Comparison of ENCODE assay signal across 8 cellular contexts in genomic region chr19:42420055-42420544, GRCh38. TPM values are rescaled to one million over a fixed set of nuclear protein-coding genes. Genes with fewer than 3 reads are reported as not detected.
DNase-seq lines count a peak whose midpoint lies in the region; ATAC-seq, FAIRE-seq and TF ChIP-seq lines count a peak whose summit lies in the region.

No MANE protein-coding gene starts in this region.

- intact Hi-C loops in K562 (cut with micrococcal nuclease) (loop anchor here (1.0 kb wide), 1 partner anchor 13 kb away; no protein-coding TSS in a partner anchor), HepG2 (cut with micrococcal nuclease; ENCODE audit: unreplicated experiment) (loop anchor here (1.0 kb wide), 1 partner anchor 13 kb away; no protein-coding TSS in a partner anchor)

- H3K27me3 ChIP-seq in KMS-11 (ENCODE audit: insufficient read depth, low read depth): no peaks in the 10 kb centered on the region
- H3K27me3 ChIP-seq in K562 (ENCODE audit: control insufficient read depth in 2 of 2, insufficient read depth in 2 of 2, low read length in 2 of 2): peaks cover 0 to 4% of the 10 kb centered on the region in 2 experiments; a peak in 1 of 5 replicates
- H3K27me3 ChIP-seq in HepG2 (ENCODE audit: control insufficient read depth in 1 of 2, insufficient read depth in 2 of 2, low read length in 2 of 2): peaks cover 4 to 31% of the 10 kb centered on the region in 2 experiments

- peak; percentile 84 for DNase-seq in GM10266 (ENCODE audit: extremely low spot score)
- DNase-seq in UCSD-AML1 (lab: John Stamatoyannopoulos, UW; ENCODE audit: unreplicated experiment): peak; percentile 66
- DNase-seq in K562 (ENCODE audit: extremely low read depth in 1 of 4, low spot score in 3 of 4): peak; percentile 82 to 90 (median 89)
- peak; percentile 80 for DNase-seq in HepG2 (ENCODE audit: low spot score)
- DNase-seq in stimulated activated CD8-positive, alpha-beta memory T cell treated with anti-CD3 and anti-CD28 coated beads, Interleukin-4, amount 100 ng/mL, for 48 hours: peak; percentile 86
- DNase-seq in OCI-M2 (lab: John Stamatoyannopoulos, UW; ENCODE audit: unreplicated experiment): no peak
- DNase-seq in NCI-H1092 (lab: John Stamatoyannopoulos, UW): no peak

- H4K20me1 ChIP-seq in KMS-11 (ENCODE audit: insufficient read depth): no peaks in the 10 kb centered on the region
- no peaks in the 10 kb centered on the region for H4K20me1 ChIP-seq in K562 (replicated peaks; ENCODE audit: control insufficient read depth, insufficient read depth, low read length)
- H4K20me1 ChIP-seq in HepG2 (ENCODE audit: insufficient read depth, low read length): no peaks in the 10 kb centered on the region

- H3K9me3 ChIP-seq in K562 (replicated peaks; ENCODE audit: control insufficient read depth, insufficient read depth, low read depth, low read length) (no peaks in the 10 kb centered on the region), HepG2 (ENCODE audit: low read length) (no peaks in the 10 kb centered on the region)

- no TSS peak for BruUV-seq in K562 (replicated peaks; lab: Mats Ljungman, UMichigan)
- BruUV-seq in HepG2 (replicated peaks; lab: Mats Ljungman, UMichigan): no TSS peak

- 11% methylated on average over 10 of the region's 10 CpGs for WGBS in K562 (ENCODE audit: insufficient coverage, low coverage, missing lambda C conversion rate)
- WGBS in HepG2 (ENCODE audit: low lambda C conversion rate): 8% methylated on average over 5 of the region's 10 CpGs

- in situ Hi-C loops in K562 (cut with MboI) (no loop called here), HepG2 (cut with HindIII; ENCODE audit: extremely low pct_ligation_motif_present, low pct_unique_long_range_greater_than_20kb) (no loop called here)

- no peak overlapping the region for H3K4me2 ChIP-seq in KMS-11
- H3K4me2 ChIP-seq in K562 (ENCODE audit: insufficient read depth, low read length): no peak overlapping the region
- H3K4me2 ChIP-seq in HepG2 (ENCODE audit: low read depth, low read length): peak overlapping the region; percentile 68

- peak; percentile 94 for FAIRE-seq in K562 (lab: Jason Lieb, UNC)
- peak; percentile 96 for FAIRE-seq in HepG2 (lab: Jason Lieb, UNC)

- H3K79me2 ChIP-seq in KMS-11 (ENCODE audit: insufficient read depth, low read depth) (no peaks in the 10 kb centered on the region), K562 (ENCODE audit: control insufficient read depth, insufficient read depth, low read length) (no peaks in the 10 kb centered on the region), HepG2 (ENCODE audit: insufficient read depth, low read length) (no peaks in the 10 kb centered on the region)

- H3K36me3 ChIP-seq in KMS-11 (ENCODE audit: insufficient read depth) (no peaks in the 10 kb centered on the region), K562 (ENCODE audit: control insufficient read depth, insufficient read depth, low read length) (no peaks in the 10 kb centered on the region), HepG2 (replicated peaks in 1 of 2; ENCODE audit: control insufficient read depth in 1 of 2, insufficient read depth in 2 of 2, low read length in 2 of 2) (no peaks in the 10 kb centered on the region)

- no peaks in the 10 kb centered on the region for H3K9me1 ChIP-seq in K562 (ENCODE audit: control insufficient read depth, insufficient read depth, low read length)

- no peak for TF ChIP-seq EP300 in K562 (IDR thresholded peaks at IDR 0.05; ENCODE audit: low read length)
- TF ChIP-seq EP300 in HepG2 (IDR thresholded peaks at IDR 0.05; ENCODE audit: low read depth in 2 of 2, low read length in 2 of 2): no peak
- no peak for TF ChIP-seq EP300 in HepG2 (CRISPR knock-in tag; IDR thresholded peaks at IDR 0.05; ENCODE audit: borderline replicate concordance)

- H3K4me1 ChIP-seq in KMS-11 (ENCODE audit: low read depth, poor library complexity, severe bottlenecking): peaks cover 8% of the 10 kb centered on the region
- H3K4me1 ChIP-seq in K562 (replicated peaks in 1 of 2; ENCODE audit: control insufficient read depth in 2 of 2, insufficient read depth in 2 of 2, low read length in 2 of 2): peaks cover 0 to 25% of the 10 kb centered on the region in 2 experiments; a peak in 2 of 5 replicates
- peaks cover 51% of the 10 kb centered on the region for H3K4me1 ChIP-seq in HepG2 (ENCODE audit: insufficient read depth, low read length)

- POLR2A ChIA-PET in K562 (lab: Yijun Ruan, JAX) (interaction anchor here (0.6 to 1.8 kb wide), 3 partner anchors 13 to 271 kb away, joined by 3 to 9 read pairs (median 3); no protein-coding TSS in a partner anchor), HepG2 (lab: Yijun Ruan, JAX) (interaction anchor here (2.6 kb wide), 1 partner anchor 13 kb away, joined by 13 read pairs; no protein-coding TSS in a partner anchor)

- TF ChIP-seq CTCF in GM10266 (IDR thresholded peaks at IDR 0.05; ENCODE audit: control insufficient read depth, insufficient read depth, low read depth, missing control alignments) (peak; percentile 92), KMS-11 (conservative IDR thresholded peaks at IDR 0.05; ENCODE audit: low read depth, low read length) (peak; percentile 89), K562 (IDR thresholded peaks at IDR 0.05 in 2 of 3, conservative IDR thresholded peaks at IDR 0.05 in 1 of 3; ENCODE audit: insufficient read depth in 2 of 3, low read depth in 1 of 3, low read length in 3 of 3) (peak; percentile 97 to 100 (median 99)), HepG2 (CRISPR knock-in tag; IDR thresholded peaks at IDR 0.05) (peak; percentile 89)

- no peak for TF ChIP-seq POLR2A in K562 (conservative IDR thresholded peaks at IDR 0.05)
- TF ChIP-seq POLR2A in HepG2 (IDR thresholded peaks at IDR 0.05; ENCODE audit: insufficient read depth in 1 of 2, low read depth in 2 of 2, low read length in 2 of 2): no peak

- ATAC-seq in K562 (peak; percentile 96), HepG2 (peak; percentile 84)

- H3K9ac ChIP-seq in KMS-11 (no peak overlapping the region), K562 (ENCODE audit: insufficient read depth in 1 of 2, low read depth in 2 of 2, low read length in 2 of 2) (no peak overlapping the region), HepG2 (ENCODE audit: insufficient read depth, low read depth, low read length) (no peak overlapping the region)

- no peak overlapping the region for H3K27ac ChIP-seq in KMS-11
- H3K27ac ChIP-seq in K562 (ENCODE audit: extremely low read depth, low read depth, low read length): no peak overlapping the region
- no peak overlapping the region for H3K27ac ChIP-seq in HepG2 (ENCODE audit: extremely low read length, insufficient read depth, low read length)

- TF ChIP-seq RAD21 in K562 (CRISPR knock-in tag; conservative IDR thresholded peaks at IDR 0.05 in 1 of 2, IDR thresholded peaks at IDR 0.05 in 1 of 2) (peak; percentile 24 to 75; a peak in 2 of 4 replicates), HepG2 (CRISPR knock-in tag; IDR thresholded peaks at IDR 0.05) (peak; percentile 81)

- no peak overlapping the region for H2AFZ ChIP-seq in KMS-11 (ENCODE audit: low read depth)
- H2AFZ ChIP-seq in K562 (ENCODE audit: low read depth, low read length): no peak overlapping the region
- H2AFZ ChIP-seq in HepG2 (ENCODE audit: low read length): no peak overlapping the region

- H3K4me3 ChIP-seq in KMS-11 (IDR thresholded peaks at IDR 0.05; ENCODE audit: insufficient read depth, low read depth, low read length) (no peak overlapping the region), K562 (no peak overlapping the region), HepG2 (replicated peaks in 1 of 3; ENCODE audit: insufficient read depth in 1 of 3, low read depth in 2 of 3, low read length in 3 of 3) (peak overlapping the region in 1 of 3 experiments; percentile 23; a peak in 1 of 6 replicates)

- CTCF ChIA-PET in K562 (lab: Yijun Ruan, JAX; ENCODE audit: low intra/inter-chr PET ratio) (interaction anchor here (0.6 to 1.3 kb wide), 5 partner anchors 14 to 312 kb away, joined by 3 to 6 read pairs (median 3); no protein-coding TSS in a partner anchor), HepG2 (lab: Yijun Ruan, JAX; ENCODE audit: low intra/inter-chr PET ratio, low total read pairs) (interaction anchor here (1.0 to 2.3 kb wide), 5 partner anchors 14 to 122 kb away, joined by 3 to 38 read pairs (median 8); partner anchors contain the start of gene CEACAM1)

RNA-seq across cellular contexts. Expression of gene LIPE, which starts 7.1 kb away (rescaled TPM):
- not detected in 2 replicates for total RNA-seq in K562 (2011; cell fraction: chromatin; rRNA removed; ENCODE audit: low replicate concordance)
- total RNA-seq in K562 (2011; cell fraction: nucleolus; rRNA removed): not detected in 2 replicates
- total RNA-seq in K562 (2011; cell fraction: nucleoplasm; rRNA removed): not detected in 2 replicates
- total RNA-seq in K562 (2014; rRNA removed) (not detected in 2 replicates), K562 (2014; rRNA removed; fragmentation: Illumina TruSeq; extraction: Trizol) (not detected in 2 replicates), K562 (2015; rRNA removed; fragmentation: Illumina TruSeq; extraction: Trizol) (not detected in 2 replicates), K562 (2021) (0.22 and 0.27 TPM in 2 replicates), HepG2 (2016; rRNA removed; fragmentation: Illumina TruSeq; extraction: Trizol) (not detected in 2 replicates)
- polyA plus RNA-seq in K562 (2011; rRNA removed) (not detected in 2 replicates), K562 (2014; fragmentation: Illumina TruSeq; extraction: Trizol) (not detected in 2 replicates), K562 (2014; fragmentation: Nextera tagmentation; extraction: Ambion mirVana) (not detected), K562 (2014; rRNA removed) (not detected in 2 replicates), HepG2 (2011; rRNA removed) (0.20 TPM in 1 of 2 replicates, not detected in the other)
- not detected in 2 replicates for polyA plus RNA-seq in K562 (2011; cell fraction: cytosol; rRNA removed)
- polyA plus RNA-seq in K562 (2011; cell fraction: nucleus; rRNA removed): not detected in 2 replicates
- polyA plus RNA-seq in K562 (2012): 0.05 and 0.43 TPM in 2 replicates
- not detected in 2 replicates for polyA minus RNA-seq in K562 (2011; rRNA and poly(A)+ RNA removed)
- polyA minus RNA-seq in K562 (2011; cell fraction: cytosol; rRNA and poly(A)+ RNA removed): not detected in 2 replicates
- polyA minus RNA-seq in K562 (2011; cell fraction: nucleus; rRNA and poly(A)+ RNA removed): not detected in 2 replicates
- not detected in 2 replicates for total RNA-seq in HepG2 (2016; cell fraction: cytosol; rRNA removed; fragmentation: Illumina TruSeq; extraction: Trizol; ENCODE audit: low read depth)
- not detected in 2 replicates for total RNA-seq in HepG2 (2016; cell fraction: insoluble cytoplasmic fraction; rRNA removed; fragmentation: Illumina TruSeq; extraction: Trizol)
- not detected in 2 replicates for total RNA-seq in HepG2 (2016; cell fraction: membrane; rRNA removed; fragmentation: Illumina TruSeq; extraction: Trizol)
- total RNA-seq in HepG2 (2016; cell fraction: nucleus; rRNA removed; fragmentation: Illumina TruSeq; extraction: Trizol): not detected in 2 replicates
- 0.08 and 0.13 TPM in 2 replicates for polyA plus RNA-seq in HepG2 (2011; cell fraction: cytosol; rRNA removed)
- 0.03 TPM in 1 of 2 replicates, not detected in the other for polyA plus RNA-seq in HepG2 (2011; cell fraction: nucleus; rRNA removed)
- 0.13 and 0.15 TPM in 2 replicates for polyA plus RNA-seq in HepG2 (2012)
- polyA plus RNA-seq in HepG2 (2016; cell fraction: cytosol; fragmentation: Illumina TruSeq; extraction: Trizol; ENCODE audit: low read depth): not detected in 2 replicates
- not detected in 2 replicates for polyA plus RNA-seq in HepG2 (2016; cell fraction: insoluble cytoplasmic fraction; fragmentation: Illumina TruSeq; extraction: Trizol; ENCODE audit: low read depth)
- polyA plus RNA-seq in HepG2 (2016; cell fraction: membrane; fragmentation: Illumina TruSeq; extraction: Trizol; ENCODE audit: low read depth): not detected in 2 replicates
- not detected in 2 replicates for polyA plus RNA-seq in HepG2 (2016; cell fraction: nucleus; fragmentation: Illumina TruSeq; extraction: Trizol; ENCODE audit: insufficient read depth, low read depth)
- polyA minus RNA-seq in HepG2 (2011; rRNA and poly(A)+ RNA removed; ENCODE audit: low replicate concordance): not detected in 2 replicates
- polyA minus RNA-seq in HepG2 (2011; cell fraction: cytosol; rRNA and poly(A)+ RNA removed): not detected in 2 replicates
- polyA minus RNA-seq in HepG2 (2011; cell fraction: nucleus; rRNA and poly(A)+ RNA removed): not detected in 2 replicates

RNA-seq across cellular contexts. Expression of gene CXCL17, which starts 22.6 kb away (rescaled TPM):
- total RNA-seq in K562 (2011; cell fraction: chromatin; rRNA removed; ENCODE audit: low replicate concordance): not detected in 2 replicates
- not detected in 2 replicates for total RNA-seq in K562 (2011; cell fraction: nucleolus; rRNA removed)
- total RNA-seq in K562 (2011; cell fraction: nucleoplasm; rRNA removed): not detected in 2 replicates
- total RNA-seq in K562 (2014; rRNA removed): not detected in 2 replicates
- not detected in 2 replicates for total RNA-seq in K562 (2014; rRNA removed; fragmentation: Illumina TruSeq; extraction: Trizol)
- total RNA-seq in K562 (2015; rRNA removed; fragmentation: Illumina TruSeq; extraction: Trizol): not detected in 2 replicates
- not detected in 2 replicates for total RNA-seq in K562 (2021)
- polyA plus RNA-seq in K562 (2011; rRNA removed): not detected in 2 replicates
- not detected in 2 replicates for polyA plus RNA-seq in K562 (2011; cell fraction: cytosol; rRNA removed)
- polyA plus RNA-seq in K562 (2011; cell fraction: nucleus; rRNA removed): not detected in 2 replicates
- polyA plus RNA-seq in K562 (2012): 0.14 and 0.19 TPM in 2 replicates
- 0.10 TPM in 1 of 2 replicates, not detected in the other for polyA plus RNA-seq in K562 (2014; fragmentation: Illumina TruSeq; extraction: Trizol)
- polyA plus RNA-seq in K562 (2014; fragmentation: Nextera tagmentation; extraction: Ambion mirVana): under 1 TPM in 1 of 2 experiments, not detected in 1; 0.15 TPM
- not detected in 2 replicates for polyA plus RNA-seq in K562 (2014; rRNA removed)
- not detected in 2 replicates for polyA minus RNA-seq in K562 (2011; rRNA and poly(A)+ RNA removed)
- polyA minus RNA-seq in K562 (2011; cell fraction: cytosol; rRNA and poly(A)+ RNA removed): not detected in 2 replicates
- not detected in 2 replicates for polyA minus RNA-seq in K562 (2011; cell fraction: nucleus; rRNA and poly(A)+ RNA removed)
- not detected in 2 replicates for total RNA-seq in HepG2 (2016; rRNA removed; fragmentation: Illumina TruSeq; extraction: Trizol)
- total RNA-seq in HepG2 (2016; cell fraction: cytosol; rRNA removed; fragmentation: Illumina TruSeq; extraction: Trizol; ENCODE audit: low read depth): not detected in 2 replicates
- total RNA-seq in HepG2 (2016; cell fraction: insoluble cytoplasmic fraction; rRNA removed; fragmentation: Illumina TruSeq; extraction: Trizol): not detected in 2 replicates
- total RNA-seq in HepG2 (2016; cell fraction: membrane; rRNA removed; fragmentation: Illumina TruSeq; extraction: Trizol): not detected in 2 replicates
- not detected in 2 replicates for total RNA-seq in HepG2 (2016; cell fraction: nucleus; rRNA removed; fragmentation: Illumina TruSeq; extraction: Trizol)
- polyA plus RNA-seq in HepG2 (2011; rRNA removed): 0.10 and 0.12 TPM in 2 replicates
- 0.06 and 0.07 TPM in 2 replicates for polyA plus RNA-seq in HepG2 (2011; cell fraction: cytosol; rRNA removed)
- polyA plus RNA-seq in HepG2 (2011; cell fraction: nucleus; rRNA removed): not detected in 2 replicates
- 0.23 TPM in 1 of 2 replicates, not detected in the other for polyA plus RNA-seq in HepG2 (2012)
- polyA plus RNA-seq in HepG2 (2016; cell fraction: cytosol; fragmentation: Illumina TruSeq; extraction: Trizol; ENCODE audit: low read depth): not detected in 2 replicates
- polyA plus RNA-seq in HepG2 (2016; cell fraction: insoluble cytoplasmic fraction; fragmentation: Illumina TruSeq; extraction: Trizol; ENCODE audit: low read depth): not detected in 2 replicates
- not detected in 2 replicates for polyA plus RNA-seq in HepG2 (2016; cell fraction: membrane; fragmentation: Illumina TruSeq; extraction: Trizol; ENCODE audit: low read depth)
- polyA plus RNA-seq in HepG2 (2016; cell fraction: nucleus; fragmentation: Illumina TruSeq; extraction: Trizol; ENCODE audit: insufficient read depth, low read depth): not detected in 2 replicates
- polyA minus RNA-seq in HepG2 (2011; rRNA and poly(A)+ RNA removed; ENCODE audit: low replicate concordance): not detected in 2 replicates
- not detected in 2 replicates for polyA minus RNA-seq in HepG2 (2011; cell fraction: cytosol; rRNA and poly(A)+ RNA removed)
- polyA minus RNA-seq in HepG2 (2011; cell fraction: nucleus; rRNA and poly(A)+ RNA removed): not detected in 2 replicates

RNA-seq across cellular contexts. Expression of gene CNFN, which starts 30.0 kb away (rescaled TPM):
- not detected in 2 replicates for total RNA-seq in K562 (2011; cell fraction: chromatin; rRNA removed; ENCODE audit: low replicate concordance)
- not detected in 2 replicates for total RNA-seq in K562 (2011; cell fraction: nucleolus; rRNA removed)
- not detected in 2 replicates for total RNA-seq in K562 (2011; cell fraction: nucleoplasm; rRNA removed)
- total RNA-seq in K562 (2014; rRNA removed) (0.94 TPM in 1 of 2 replicates, not detected in the other), K562 (2014; rRNA removed; fragmentation: Illumina TruSeq; extraction: Trizol) (not detected in 2 replicates), K562 (2015; rRNA removed; fragmentation: Illumina TruSeq; extraction: Trizol) (not detected in 2 replicates), K562 (2021) (0.35 TPM in 1 of 2 replicates, not detected in the other), HepG2 (2016; rRNA removed; fragmentation: Illumina TruSeq; extraction: Trizol) (0.35 TPM in 1 of 2 replicates, not detected in the other)
- polyA plus RNA-seq in K562 (2011; rRNA removed) (0.18 TPM in 1 of 2 replicates, not detected in the other), K562 (2014; fragmentation: Illumina TruSeq; extraction: Trizol) (0.47 TPM in 1 of 2 replicates, not detected in the other), K562 (2014; fragmentation: Nextera tagmentation; extraction: Ambion mirVana) (under 1 TPM in 1 of 2 experiments, not detected in 1; 0.18 TPM), K562 (2014; rRNA removed) (0.52 and 1.8 TPM in 2 replicates), HepG2 (2011; rRNA removed) (1.0 and 1.1 TPM in 2 replicates)
- 0.22 and 1.2 TPM in 2 replicates for polyA plus RNA-seq in K562 (2011; cell fraction: cytosol; rRNA removed)
- polyA plus RNA-seq in K562 (2011; cell fraction: nucleus; rRNA removed): 0.33 TPM in 1 of 2 replicates, not detected in the other
- polyA plus RNA-seq in K562 (2012): 0.66 and 0.79 TPM in 2 replicates
- polyA minus RNA-seq in K562 (2011; rRNA and poly(A)+ RNA removed): not detected in 2 replicates
- polyA minus RNA-seq in K562 (2011; cell fraction: cytosol; rRNA and poly(A)+ RNA removed): not detected in 2 replicates
- polyA minus RNA-seq in K562 (2011; cell fraction: nucleus; rRNA and poly(A)+ RNA removed): not detected in 2 replicates
- total RNA-seq in HepG2 (2016; cell fraction: cytosol; rRNA removed; fragmentation: Illumina TruSeq; extraction: Trizol; ENCODE audit: low read depth): not detected in 2 replicates
- not detected in 2 replicates for total RNA-seq in HepG2 (2016; cell fraction: insoluble cytoplasmic fraction; rRNA removed; fragmentation: Illumina TruSeq; extraction: Trizol)
- total RNA-seq in HepG2 (2016; cell fraction: membrane; rRNA removed; fragmentation: Illumina TruSeq; extraction: Trizol): not detected in 2 replicates
- total RNA-seq in HepG2 (2016; cell fraction: nucleus; rRNA removed; fragmentation: Illumina TruSeq; extraction: Trizol): not detected in 2 replicates
- 0.68 and 1.7 TPM in 2 replicates for polyA plus RNA-seq in HepG2 (2011; cell fraction: cytosol; rRNA removed)
- polyA plus RNA-seq in HepG2 (2011; cell fraction: nucleus; rRNA removed): 0.84 and 1.9 TPM in 2 replicates
- polyA plus RNA-seq in HepG2 (2012): 1.2 and 1.7 TPM in 2 replicates
- polyA plus RNA-seq in HepG2 (2016; cell fraction: cytosol; fragmentation: Illumina TruSeq; extraction: Trizol; ENCODE audit: low read depth): 0.83 and 1.2 TPM in 2 replicates
- polyA plus RNA-seq in HepG2 (2016; cell fraction: insoluble cytoplasmic fraction; fragmentation: Illumina TruSeq; extraction: Trizol; ENCODE audit: low read depth): 0.75 TPM in 1 of 2 replicates, not detected in the other
- polyA plus RNA-seq in HepG2 (2016; cell fraction: membrane; fragmentation: Illumina TruSeq; extraction: Trizol; ENCODE audit: low read depth): 1.1 and 1.3 TPM in 2 replicates
- not detected in 2 replicates for polyA plus RNA-seq in HepG2 (2016; cell fraction: nucleus; fragmentation: Illumina TruSeq; extraction: Trizol; ENCODE audit: insufficient read depth, low read depth)
- 1.3 TPM in 1 of 2 replicates, not detected in the other for polyA minus RNA-seq in HepG2 (2011; rRNA and poly(A)+ RNA removed; ENCODE audit: low replicate concordance)
- not detected in 2 replicates for polyA minus RNA-seq in HepG2 (2011; cell fraction: cytosol; rRNA and poly(A)+ RNA removed)
- not detected in 2 replicates for polyA minus RNA-seq in HepG2 (2011; cell fraction: nucleus; rRNA and poly(A)+ RNA removed)

Comparison
In these comparisons a context has a peak if more than half of its experiments do, and no peak if none do; other contexts are left out.
1. DNase-seq: peak in GM10266 (single experiment), UCSD-AML1 (single experiment), K562 (4 of 4), HepG2 (single experiment) and stimulated activated CD8-positive, alpha-beta memory T cell treated with anti-CD3 and anti-CD28 coated beads, Interleukin-4, amount 100 ng/mL, for 48 hours (single experiment); none in OCI-M2 (single experiment) and NCI-H1092 (single experiment).
2. Peak in every context shown above with its lines, with median percentiles within 50 percentile points of each other: CTCF ChIP-seq.